In genomic region chr12:100190013-100190394, GRCh38 we compare ENCODE assay signal across 19 cellular contexts.
"Had no signal": no experiment of that assay in that cellular context is flagged by ENCODE, and none has a peak within 500 bp of the region (broad histone marks: within the 10 kb centered on the region; RNA-seq: fewer than 3 reads in every experiment).

No MANE protein-coding gene starts in this region.

- DNase-seq: activated CD4-positive, alpha-beta memory T cell treated with anti-CD3 and anti-CD28 coated beads for 36 hours; activated effector memory CD4-positive, alpha-beta T cell treated with Interleukin-2 at 50 U/mL for 16 hours; activated T-cell treated with anti-CD3 and anti-CD28 coated beads, Interleukin-2, amount 50 U/mL, for 24 hours; amniotic stem cell; body of pancreas; central memory CD4-positive, alpha-beta T cell; effector CD8-positive, alpha-beta T cell; foreskin melanocyte; immature natural killer cell; naive B cell; pancreas; stimulated activated CD4-positive, alpha-beta T cell treated with anti-CD3 and anti-CD28 coated beads, Interleukin-2, amount 100 ng/mL, for 48 hours; stimulated activated naive B cell treated with anti-CD40 and anti-IgM and Interleukin-4, amounts not matched to agents 10 μg/mL and 1 μg/mL and 100 μg/mL, for 72 hours; T-cell; T1000; thyroid gland; uterus had no signal

- H3K9me3 ChIP-seq: body of pancreas, pancreas, thyroid gland, uterus had no signal

- H3K4me3 Mint-ChIP-seq: activated CD4-positive, alpha-beta memory T cell treated with anti-CD3 and anti-CD28 coated beads for 36 hours; activated naive CD4-positive, alpha-beta T cell treated with anti-CD3 and anti-CD28 coated beads, Interleukin-2, amount 50 U/mL, for 24 hours; activated T-cell treated with anti-CD3 and anti-CD28 coated beads, Interleukin-2, amount 50 U/mL, for 24 hours; immature natural killer cell; stimulated activated naive B cell treated with anti-CD40 and anti-IgM and Interleukin-4, amounts not matched to agents 10 μg/mL and 1 μg/mL and 100 μg/mL, for 72 hours; T-cell had no signal

- ATAC-seq: body of pancreas; pancreas; stimulated activated naive B cell treated with anti-CD40 and anti-IgM and Interleukin-4, amounts not matched to agents 10 μg/mL and 1 μg/mL and 100 μg/mL, for 72 hours; T-cell had no signal

- H3K27me3 Mint-ChIP-seq: activated CD4-positive, alpha-beta memory T cell treated with anti-CD3 and anti-CD28 coated beads for 36 hours; activated naive CD4-positive, alpha-beta T cell treated with anti-CD3 and anti-CD28 coated beads, Interleukin-2, amount 50 U/mL, for 24 hours; activated T-cell treated with anti-CD3 and anti-CD28 coated beads, Interleukin-2, amount 50 U/mL, for 24 hours; naive B cell; stimulated activated naive B cell treated with anti-CD40 and anti-IgM and Interleukin-4, amounts not matched to agents 10 μg/mL and 1 μg/mL and 100 μg/mL, for 72 hours; T-cell had no signal

- H3K27ac ChIP-seq: body of pancreas, pancreas, thyroid gland, uterus had no signal

- H3K4me3 ChIP-seq: body of pancreas, lung, pancreas, thyroid gland, uterus had no signal

- H3K9me3 Mint-ChIP-seq: activated CD4-positive, alpha-beta memory T cell treated with anti-CD3 and anti-CD28 coated beads for 36 hours; activated naive CD4-positive, alpha-beta T cell treated with anti-CD3 and anti-CD28 coated beads, Interleukin-2, amount 50 U/mL, for 24 hours; activated T-cell treated with anti-CD3 and anti-CD28 coated beads, Interleukin-2, amount 50 U/mL, for 24 hours; immature natural killer cell; T-cell had no signal

- H3K4me1 ChIP-seq: body of pancreas, pancreas, thyroid gland, uterus had no signal

- H3K36me3 ChIP-seq: pancreas, thyroid gland, uterus had no signal

- H3K27me3 ChIP-seq: body of pancreas, pancreas, thyroid gland, uterus had no signal

- H3K27ac Mint-ChIP-seq: activated CD4-positive, alpha-beta memory T cell treated with anti-CD3 and anti-CD28 coated beads for 36 hours; activated naive CD4-positive, alpha-beta T cell treated with anti-CD3 and anti-CD28 coated beads, Interleukin-2, amount 50 U/mL, for 24 hours; activated T-cell treated with anti-CD3 and anti-CD28 coated beads, Interleukin-2, amount 50 U/mL, for 24 hours; immature natural killer cell; stimulated activated naive B cell treated with anti-CD40 and anti-IgM and Interleukin-4, amounts not matched to agents 10 μg/mL and 1 μg/mL and 100 μg/mL, for 72 hours; T-cell had no signal

- H3K4me1 Mint-ChIP-seq: activated naive CD4-positive, alpha-beta T cell treated with anti-CD3 and anti-CD28 coated beads, Interleukin-2, amount 50 U/mL, for 24 hours; immature natural killer cell had no signal
